ENCODE assay signal across 25 cellular contexts in genomic region chr18:11494093-11494492, GRCh38.
DNase-seq lines count a peak whose midpoint lies in the region; ATAC-seq and TF ChIP-seq lines count a peak whose summit lies in the region.
"Had no signal": no experiment of that assay in that cellular context is flagged by ENCODE, and none has a peak within 500 bp of the region (broad histone marks: within the 10 kb centered on the region; RNA-seq: fewer than 3 reads in every experiment).

No MANE protein-coding gene starts in this region.

- no peak overlapping the region for H3K27ac Mint-ChIP-seq in CD8-positive, alpha-beta T cell
- H3K27ac Mint-ChIP-seq: activated naive CD8-positive, alpha-beta T cell treated with anti-CD3 and anti-CD28 coated beads, Interleukin-2, amount 50 U/mL, for 24 hours; B cell; nephron progenitor cell; stimulated activated naive CD8-positive, alpha-beta T cell treated with anti-CD3 and anti-CD28 coated beads, Interleukin-15, Interleukin-2, amounts not matched to agents 100 ng/mL and 50 ng/mL, for 24 hours had no signal

- no peaks in the 10 kb centered on the region for H3K36me3 ChIP-seq in RWPE2 (ENCODE audit: low read depth)
- H3K36me3 ChIP-seq in CD8-positive, alpha-beta T cell (ENCODE audit: insufficient read depth, low read length): no peaks in the 10 kb centered on the region
- H3K36me3 ChIP-seq: left lung, tibial nerve, WERI-Rb-1 had no signal

- H3K27me3 Mint-ChIP-seq in CD8-positive, alpha-beta T cell (ENCODE audit: low read depth): no peaks in the 10 kb centered on the region
- H3K27me3 Mint-ChIP-seq: B cell; stimulated activated naive CD8-positive, alpha-beta T cell treated with anti-CD3 and anti-CD28 coated beads, Interleukin-15, Interleukin-2, amounts not matched to agents 100 ng/mL and 50 ng/mL, for 24 hours had no signal

- TF ChIP-seq CTCF in RWPE2 (IDR thresholded peaks at IDR 0.05; ENCODE audit: poor library complexity, severe bottlenecking): no peak
- no peak for TF ChIP-seq CTCF in retinal pigment epithelial cell (conservative IDR thresholded peaks at IDR 0.05; ENCODE audit: low read depth, low read length)
- no peak for TF ChIP-seq CTCF in CD8-positive, alpha-beta T cell (IDR thresholded peaks at IDR 0.05)

- H3K4me1 Mint-ChIP-seq in CD8-positive, alpha-beta T cell (ENCODE audit: low read depth): no peaks in the 10 kb centered on the region
- H3K4me1 Mint-ChIP-seq: activated naive CD8-positive, alpha-beta T cell treated with anti-CD3 and anti-CD28 coated beads, Interleukin-2, amount 50 U/mL, for 24 hours had no signal

- H3K27ac ChIP-seq in RWPE2 (ENCODE audit: poor library complexity, severe bottlenecking): no peak overlapping the region
- H3K27ac ChIP-seq in CD8-positive, alpha-beta T cell (ENCODE audit: low read depth, low read length): no peak overlapping the region
- H3K27ac ChIP-seq: HL-60, left lung, tibial nerve, WERI-Rb-1 had no signal

- DNase-seq in GM03348 (ENCODE audit: low spot score): peak; percentile 32
- DNase-seq in RWPE2 (ENCODE audit: low spot score): no peak
- DNase-seq in fibroblast of gingiva (ENCODE audit: low read depth): peak; percentile 25
- DNase-seq in retinal pigment epithelial cell (ENCODE audit: low read depth): peak; percentile 21
- DNase-seq in sciatic nerve (ENCODE audit: low spot score): no peak
- DNase-seq in CD8-positive, alpha-beta T cell: no peak
- DNase-seq: activated effector memory CD4-positive, alpha-beta T cell treated with anti-CD3 and anti-CD28 coated beads, Interleukin-2, amount 50 U/mL, for 16 hours; activated naive CD8-positive, alpha-beta T cell treated with anti-CD3 and anti-CD28 coated beads, Interleukin-2, amount 50 U/mL, for 24 hours; central memory CD4-positive, alpha-beta T cell; DMS79; erythroblast; left lung; MV-4-11; NCI-H1694 treated with DMSO at 0.1 percent for 48 hours; NCI-H2227 treated with DMSO at 0.1 percent for 48 hours; nephron progenitor cell; stimulated activated CD4-positive, alpha-beta T cell treated with anti-CD3 and anti-CD28 coated beads, Interleukin-4, amount 100 ng/mL, for 1 hour; WERI-Rb-1 had no signal

- peaks cover 16% of the 10 kb centered on the region for H3K4me1 ChIP-seq in RWPE2 (ENCODE audit: insufficient read depth, poor library complexity, severe bottlenecking)
- H3K4me1 ChIP-seq in CD8-positive, alpha-beta T cell (ENCODE audit: insufficient read depth, low read length): no peaks in the 10 kb centered on the region
- H3K4me1 ChIP-seq: left lung had no signal

- POLR2A ChIA-PET in CD8-positive, alpha-beta T cell (lab: Charles Lee): no interaction called here

- H3K27me3 ChIP-seq in RWPE2 (ENCODE audit: insufficient read depth, poor library complexity, severe bottlenecking): no peaks in the 10 kb centered on the region
- H3K27me3 ChIP-seq in CD8-positive, alpha-beta T cell (ENCODE audit: insufficient read depth, low read length): no peaks in the 10 kb centered on the region
- H3K27me3 ChIP-seq: left lung, tibial nerve had no signal

- ATAC-seq in RWPE2 (ENCODE audit: low read depth) (peak; percentile 82), sciatic nerve (no peak), GM21723 (IDR thresholded peaks at IDR 0.05; ENCODE audit: unreplicated experiment) (no peak)
- no peak for ATAC-seq in CD8-positive, alpha-beta T cell
- ATAC-seq: activated naive CD8-positive, alpha-beta T cell treated with anti-CD3 and anti-CD28 coated beads, Interleukin-2, amount 50 U/mL, for 24 hours; K562; left lung had no signal

- no peaks in the 10 kb centered on the region for H3K9me3 Mint-ChIP-seq in CD8-positive, alpha-beta T cell
- H3K9me3 Mint-ChIP-seq: activated naive CD8-positive, alpha-beta T cell treated with anti-CD3 and anti-CD28 coated beads, Interleukin-2, amount 50 U/mL, for 24 hours; nephron progenitor cell; stimulated activated naive CD8-positive, alpha-beta T cell treated with anti-CD3 and anti-CD28 coated beads, Interleukin-15, Interleukin-2, amounts not matched to agents 100 ng/mL and 50 ng/mL, for 24 hours had no signal

- CTCF ChIA-PET in CD8-positive, alpha-beta T cell (lab: Charles Lee): no interaction called here

- intact Hi-C loops in sciatic nerve (cut with DNase I): no loop called here
- intact Hi-C loops in CD8-positive, alpha-beta T cell (cut with DNase I, micrococcal nuclease): no loop called here

- H3K36me3 Mint-ChIP-seq in CD8-positive, alpha-beta T cell: no peaks in the 10 kb centered on the region

- H3K4me3 ChIP-seq in RWPE2 (ENCODE audit: severe bottlenecking) (no peak overlapping the region), retinal pigment epithelial cell (ENCODE audit: low read length) (no peak overlapping the region)
- no peak overlapping the region for H3K4me3 ChIP-seq in CD8-positive, alpha-beta T cell (ENCODE audit: low read depth, low read length)
- H3K4me3 ChIP-seq: K562, left lung, smooth muscle cell, tibial nerve had no signal

- no peak overlapping the region for H3K4me3 Mint-ChIP-seq in CD8-positive, alpha-beta T cell
- H3K4me3 Mint-ChIP-seq: activated naive CD8-positive, alpha-beta T cell treated with anti-CD3 and anti-CD28 coated beads, Interleukin-2, amount 50 U/mL, for 24 hours; B cell; nephron progenitor cell; stimulated activated naive CD8-positive, alpha-beta T cell treated with anti-CD3 and anti-CD28 coated beads, Interleukin-15, Interleukin-2, amounts not matched to agents 100 ng/mL and 50 ng/mL, for 24 hours had no signal

- no peaks in the 10 kb centered on the region for H3K9me3 ChIP-seq in RWPE2 (ENCODE audit: severe bottlenecking)
- no peaks in the 10 kb centered on the region for H3K9me3 ChIP-seq in CD8-positive, alpha-beta T cell (ENCODE audit: low read length)
- H3K9me3 ChIP-seq: left lung, tibial nerve had no signal

Comparison
In these comparisons a context has a peak if more than half of its experiments do, and no peak if none do; other contexts are left out.
1. DNase-seq: peak in GM03348 (single experiment), fibroblast of gingiva (single experiment) and retinal pigment epithelial cell (single experiment); none in RWPE2 (single experiment), sciatic nerve (single experiment) and CD8-positive, alpha-beta T cell (0 of 7).